ENCODE assay signal across 26 cellular contexts in the genomic region with DNA sequence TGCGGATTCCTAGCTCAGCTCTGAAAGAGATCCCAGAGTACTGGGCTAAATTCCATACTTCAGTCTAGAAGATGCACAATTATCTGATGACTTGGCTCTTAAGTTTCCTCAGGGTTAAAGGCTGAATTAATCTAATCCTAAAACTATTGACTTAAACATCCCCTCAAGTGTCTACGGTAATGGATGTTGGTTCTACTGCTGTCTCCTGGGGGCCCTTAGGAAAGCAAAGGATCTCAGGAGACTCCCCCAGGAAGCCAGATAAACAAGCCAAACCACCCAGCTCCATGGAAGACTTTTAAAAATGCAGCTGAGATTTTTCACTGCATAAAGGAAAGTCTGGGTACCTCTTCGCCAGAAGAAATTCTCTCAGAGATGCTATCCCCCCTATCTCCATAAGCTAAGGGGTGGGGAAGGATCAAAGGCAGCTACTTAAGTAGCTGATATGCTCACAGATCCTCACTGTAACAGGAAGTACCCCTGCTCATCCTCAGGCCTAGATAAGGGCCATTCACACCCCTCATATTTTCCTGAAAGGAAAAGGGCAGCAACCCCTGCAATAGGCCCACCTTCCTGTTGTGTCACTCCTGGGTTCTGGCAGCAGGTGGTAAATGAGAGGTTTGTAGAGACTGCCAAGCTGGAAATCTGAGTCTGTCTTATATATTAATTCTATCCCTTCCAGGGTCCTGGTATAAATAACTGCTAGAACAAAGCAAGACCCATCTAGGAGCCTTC. TPM values are rescaled to one million over a fixed set of nuclear protein-coding genes. Genes with fewer than 3 reads are reported as not detected.
DNase-seq lines count a peak whose midpoint lies in the region; ATAC-seq and TF ChIP-seq lines count a peak whose summit lies in the region.
"Had no signal": no experiment of that assay in that cellular context is flagged by ENCODE, and none has a peak within 500 bp of the region (broad histone marks: within the 10 kb centered on the region; RNA-seq: fewer than 3 reads in every experiment).

No MANE protein-coding gene starts in this region.

- H3K27ac Mint-ChIP-seq in activated CD8-positive, alpha-beta memory T cell treated with anti-CD3 and anti-CD28 coated beads, Interleukin-2, amount 10 ng/mL, durations not matched to agents 7 days and 5 days: peak overlapping the region; percentile 43
- peak overlapping the region; percentile 43 for H3K27ac Mint-ChIP-seq in activated naive CD8-positive, alpha-beta T cell treated with anti-CD3 and anti-CD28 coated beads, Interleukin-2, amount 10 ng/mL, durations not matched to agents 7 days and 5 days
- H3K27ac Mint-ChIP-seq: activated CD4-positive, alpha-beta memory T cell treated with anti-CD3 and anti-CD28 coated beads, Interleukin-2, amount 10 ng/mL, durations not matched to agents 7 days and 5 days; natural killer cell treated with Interleukin-12 subunit alpha and Interleukin-12 subunit beta and Interleukin-15 and Interleukin-18, amount 100 ng/mL, for 72 hours; T-helper 2 cell treated with Interferon-gamma antibody and Interleukin-4, amounts not matched to agents 5 μg/mL and 100 μg/mL, for 36 hours had no signal

- H3K4me2 ChIP-seq in Loucy (ENCODE audit: low read depth, low read length, poor library complexity, severe bottlenecking): peak overlapping the region; percentile 26

- H3K36me3 Mint-ChIP-seq in activated CD8-positive, alpha-beta memory T cell treated with anti-CD3 and anti-CD28 coated beads, Interleukin-2, amount 10 ng/mL, durations not matched to agents 7 days and 5 days: no peaks in the 10 kb centered on the region
- H3K36me3 Mint-ChIP-seq in activated naive CD8-positive, alpha-beta T cell treated with anti-CD3 and anti-CD28 coated beads, Interleukin-2, amount 10 ng/mL, durations not matched to agents 7 days and 5 days: no peaks in the 10 kb centered on the region
- H3K36me3 Mint-ChIP-seq: mesothelial cell of epicardium; natural killer cell treated with Interleukin-12 subunit alpha and Interleukin-12 subunit beta and Interleukin-15 and Interleukin-18, amount 100 ng/mL, for 72 hours had no signal

- H3K9me3 Mint-ChIP-seq in activated CD8-positive, alpha-beta memory T cell treated with anti-CD3 and anti-CD28 coated beads, Interleukin-2, amount 10 ng/mL, durations not matched to agents 7 days and 5 days (ENCODE audit: low read depth): no peaks in the 10 kb centered on the region
- no peaks in the 10 kb centered on the region for H3K9me3 Mint-ChIP-seq in activated naive CD8-positive, alpha-beta T cell treated with anti-CD3 and anti-CD28 coated beads, Interleukin-2, amount 10 ng/mL, durations not matched to agents 7 days and 5 days
- H3K9me3 Mint-ChIP-seq: activated CD4-positive, alpha-beta memory T cell treated with anti-CD3 and anti-CD28 coated beads, Interleukin-2, amount 10 ng/mL, durations not matched to agents 7 days and 5 days; mesothelial cell of epicardium; natural killer cell treated with Interleukin-12 subunit alpha and Interleukin-12 subunit beta and Interleukin-15 and Interleukin-18, amount 100 ng/mL, for 72 hours; T-helper 2 cell treated with Interferon-gamma antibody and Interleukin-4, amounts not matched to agents 5 μg/mL and 100 μg/mL, for 36 hours had no signal

- no peak for DNase-seq in activated CD8-positive, alpha-beta memory T cell treated with anti-CD3 and anti-CD28 coated beads, Interleukin-2, amount 10 ng/mL, durations not matched to agents 7 days and 5 days
- DNase-seq in activated CD8-positive, alpha-beta memory T cell treated with anti-CD3 and anti-CD28 coated beads, Interleukin-2, amount 50 U/mL, for 4 hours: no peak
- DNase-seq in activated naive CD8-positive, alpha-beta T cell treated with anti-CD3 and anti-CD28 coated beads, Interleukin-2, amount 10 ng/mL, durations not matched to agents 7 days and 5 days: no peak
- DNase-seq in sigmoid colon (no peak), cerebellar nuclear complex (lab: John Stamatoyannopoulos, UW) (no peak), NCI-H2107 (lab: John Stamatoyannopoulos, UW) (no peak)
- DNase-seq: activated CD4-positive, alpha-beta memory T cell treated with anti-CD3 and anti-CD28 coated beads, Interleukin-2, amount 10 ng/mL, durations not matched to agents 7 days and 5 days; activated naive CD4-positive, alpha-beta T cell treated with Interleukin-2 at 50 U/mL for 16 hours; AML-193; DND-41; NCI-H1105; NCI-H2029 treated with DMSO at 0.1 percent for 48 hours; NCI-H524 treated with DMSO at 0.1 percent for 48 hours; right lobe of liver; stimulated activated CD8-positive, alpha-beta memory T cell treated with anti-CD3 and anti-CD28 coated beads, Interleukin-4, amount 100 ng/mL, for 48 hours had no signal

- TF ChIP-seq POLR2A in sigmoid colon (IDR thresholded peaks at IDR 0.05): no peak

- POLR2A ChIA-PET in activated naive CD8-positive, alpha-beta T cell treated with anti-CD3 and anti-CD28 coated beads, Interleukin-2, amount 10 ng/mL, durations not matched to agents 7 days and 5 days (lab: Charles Lee): interaction anchor here (0.6 to 5.0 kb wide), 6 partner anchors 9 to 783 kb away, joined by 3 to 39 read pairs (median 3); a partner anchor contains a TSS

- no peak for TF ChIP-seq CTCF in Loucy (conservative IDR thresholded peaks at IDR 0.05; ENCODE audit: low read length)
- no peak for TF ChIP-seq CTCF in sigmoid colon (IDR thresholded peaks at IDR 0.05)

- 92 to 93% methylated on average over 3 of the region's 3 CpGs for WGBS in sigmoid colon, 2 donors

- no peak overlapping the region for H3K4me3 Mint-ChIP-seq in activated CD8-positive, alpha-beta memory T cell treated with anti-CD3 and anti-CD28 coated beads, Interleukin-2, amount 10 ng/mL, durations not matched to agents 7 days and 5 days
- no peak overlapping the region for H3K4me3 Mint-ChIP-seq in activated naive CD8-positive, alpha-beta T cell treated with anti-CD3 and anti-CD28 coated beads, Interleukin-2, amount 10 ng/mL, durations not matched to agents 7 days and 5 days
- H3K4me3 Mint-ChIP-seq: activated CD4-positive, alpha-beta memory T cell treated with anti-CD3 and anti-CD28 coated beads, Interleukin-2, amount 10 ng/mL, durations not matched to agents 7 days and 5 days; mesothelial cell of epicardium; natural killer cell treated with Interleukin-12 subunit alpha and Interleukin-12 subunit beta and Interleukin-15 and Interleukin-18, amount 100 ng/mL, for 72 hours; T-helper 2 cell treated with Interferon-gamma antibody and Interleukin-4, amounts not matched to agents 5 μg/mL and 100 μg/mL, for 36 hours had no signal

- TF ChIP-seq EP300 in sigmoid colon (IDR thresholded peaks at IDR 0.05): no peak

- intact Hi-C loops in sigmoid colon (cut with DNase I): no loop called here

- no peak overlapping the region for H3K4me3 ChIP-seq in Loucy (ENCODE audit: low read length, poor library complexity, severe bottlenecking)
- H3K4me3 ChIP-seq in sigmoid colon: no peak overlapping the region
- H3K4me3 ChIP-seq: HAP-1, right lobe of liver had no signal

- H3K27me3 Mint-ChIP-seq in activated CD8-positive, alpha-beta memory T cell treated with anti-CD3 and anti-CD28 coated beads, Interleukin-2, amount 10 ng/mL, durations not matched to agents 7 days and 5 days: no peaks in the 10 kb centered on the region
- H3K27me3 Mint-ChIP-seq in activated naive CD8-positive, alpha-beta T cell treated with anti-CD3 and anti-CD28 coated beads, Interleukin-2, amount 10 ng/mL, durations not matched to agents 7 days and 5 days: no peaks in the 10 kb centered on the region
- H3K27me3 Mint-ChIP-seq: activated CD4-positive, alpha-beta memory T cell treated with anti-CD3 and anti-CD28 coated beads, Interleukin-2, amount 10 ng/mL, durations not matched to agents 7 days and 5 days; natural killer cell treated with Interleukin-12 subunit alpha and Interleukin-12 subunit beta and Interleukin-15 and Interleukin-18, amount 100 ng/mL, for 72 hours had no signal

- H3K9me2 ChIP-seq in Loucy (replicated peaks; ENCODE audit: low read depth, low read length): no peaks in the 10 kb centered on the region

- H2AFZ ChIP-seq in Loucy (ENCODE audit: low read length): no peak overlapping the region

- peak overlapping the region in 3 of 4 donors; percentile 1 to 40 (median 24) for H3K27ac ChIP-seq in sigmoid colon
- H3K27ac ChIP-seq: epithelial cell of prostate, right lobe of liver, RWPE1 had no signal

- peaks cover 35% of the 10 kb centered on the region for H3K4me1 Mint-ChIP-seq in activated CD8-positive, alpha-beta memory T cell treated with anti-CD3 and anti-CD28 coated beads, Interleukin-2, amount 10 ng/mL, durations not matched to agents 7 days and 5 days
- peaks cover 31% of the 10 kb centered on the region for H3K4me1 Mint-ChIP-seq in activated naive CD8-positive, alpha-beta T cell treated with anti-CD3 and anti-CD28 coated beads, Interleukin-2, amount 10 ng/mL, durations not matched to agents 7 days and 5 days

- H3K79me2 ChIP-seq in Loucy (ENCODE audit: insufficient read depth, low read length): peaks cover 5% of the 10 kb centered on the region

- H3K36me3 ChIP-seq in Loucy (ENCODE audit: insufficient read depth, low read length) (no peaks in the 10 kb centered on the region), sigmoid colon (no peaks in the 10 kb centered on the region)
- H3K36me3 ChIP-seq: HAP-1, right lobe of liver had no signal

- no peak for ATAC-seq in activated CD8-positive, alpha-beta memory T cell treated with anti-CD3 and anti-CD28 coated beads, Interleukin-2, amount 10 ng/mL, durations not matched to agents 7 days and 5 days
- no peak for ATAC-seq in activated naive CD8-positive, alpha-beta T cell treated with anti-CD3 and anti-CD28 coated beads, Interleukin-2, amount 10 ng/mL, durations not matched to agents 7 days and 5 days (ENCODE audit: low read depth)
- no peak for ATAC-seq in GM18909 (IDR thresholded peaks at IDR 0.05; ENCODE audit: poor library complexity, unreplicated experiment)
- ATAC-seq: activated CD4-positive, CD25-positive, alpha-beta regulatory T cell treated with anti-CD3 and anti-CD28 coated beads, Interleukin-2, amount 50 U/mL, for 24 hours; left lobe of liver; natural killer cell treated with Interleukin-12 subunit alpha and Interleukin-12 subunit beta and Interleukin-15 and Interleukin-18, amount 100 ng/mL, for 72 hours; right lobe of liver; SK-N-SH treated with all-trans-retinoic acid at 6 μM for 48 hours had no signal

- CTCF ChIA-PET in activated CD8-positive, alpha-beta memory T cell treated with anti-CD3 and anti-CD28 coated beads, Interleukin-2, amount 10 ng/mL, durations not matched to agents 7 days and 5 days (lab: Charles Lee): interaction anchor here (0.6 to 2.4 kb wide), 7 partner anchors 9 to 423 kb away, joined by 3 to 14 read pairs (median 4); a partner anchor contains a TSS

- H3F3A ChIP-seq in Loucy (ENCODE audit: low read depth): peaks cover 2% of the 10 kb centered on the region; the same call in 1 of the 2 replicates

- peak overlapping the region; percentile 9 for H3K9ac ChIP-seq in Loucy (ENCODE audit: low read depth, low read length, poor library complexity, severe bottlenecking)

- H4K20me1 ChIP-seq in Loucy (ENCODE audit: insufficient read depth, low read length, poor library complexity, severe bottlenecking): no peaks in the 10 kb centered on the region

- H3K9me3 ChIP-seq in Loucy (ENCODE audit: insufficient read depth, low read depth, low read length) (no peaks in the 10 kb centered on the region), sigmoid colon (no peaks in the 10 kb centered on the region)
- H3K9me3 ChIP-seq: HAP-1, right lobe of liver had no signal

- H3K27me3 ChIP-seq in Loucy (ENCODE audit: insufficient read depth, low read length, poor library complexity, severe bottlenecking) (no peaks in the 10 kb centered on the region), sigmoid colon (no peaks in the 10 kb centered on the region)
- H3K27me3 ChIP-seq: right lobe of liver had no signal

- peaks cover 45% of the 10 kb centered on the region for H3K4me1 ChIP-seq in Loucy (ENCODE audit: insufficient read depth, low read length, poor library complexity, severe bottlenecking)
- H3K4me1 ChIP-seq in sigmoid colon: peaks cover 0 to 45% (median 29%) of the 10 kb centered on the region in 4 donors
- H3K4me1 ChIP-seq: HAP-1, right lobe of liver had no signal

RNA-seq across cellular contexts. Expression of a gene that starts 9.3 kb away (rescaled TPM):
- 10 to 100 TPM; 27.8 to 28.8 TPM for total RNA-seq in activated CD8-positive, alpha-beta memory T cell treated with anti-CD3 and anti-CD28 coated beads, Interleukin-2, amount 10 ng/mL, durations not matched to agents 7 days and 5 days
- 10 to 100 TPM; 34.3 to 35.5 TPM for total RNA-seq in activated naive CD8-positive, alpha-beta T cell treated with anti-CD3 and anti-CD28 coated beads, Interleukin-2, amount 10 ng/mL, durations not matched to agents 7 days and 5 days
- total RNA-seq in sigmoid colon: 10 to 100 TPM; 28.5 to 38.9 (median 31.5) TPM
- polyA plus RNA-seq in sigmoid colon: 10 to 100 TPM; 21.6 to 32.1 (median 25.9) TPM

RNA-seq across cellular contexts. Expression of a gene that starts 36.9 kb away (rescaled TPM):
- 10 to 100 TPM; 36.0 to 42.7 TPM for total RNA-seq in activated CD8-positive, alpha-beta memory T cell treated with anti-CD3 and anti-CD28 coated beads, Interleukin-2, amount 10 ng/mL, durations not matched to agents 7 days and 5 days
- total RNA-seq in activated naive CD8-positive, alpha-beta T cell treated with anti-CD3 and anti-CD28 coated beads, Interleukin-2, amount 10 ng/mL, durations not matched to agents 7 days and 5 days: 10 to 100 TPM; 32.2 to 32.4 TPM
- 1 to 10 TPM; 4.4 to 6.4 (median 5.5) TPM for total RNA-seq in sigmoid colon
- 10 to 100 TPM in 2 of 3 donors, 1 to 10 TPM in 1; 7.8 to 11.7 (median 11.6) TPM for polyA plus RNA-seq in sigmoid colon

Comparison
In these comparisons a context has a peak if more than half of its experiments do, and no peak if none do; other contexts are left out.
1. RNA of a gene that starts 36.9 kb away (total RNA-seq): 36.0 to 42.7 TPM in activated CD8-positive, alpha-beta memory T cell treated with anti-CD3 and anti-CD28 coated beads, Interleukin-2, amount 10 ng/mL, durations not matched to agents 7 days and 5 days and 32.2 to 32.4 TPM in activated naive CD8-positive, alpha-beta T cell treated with anti-CD3 and anti-CD28 coated beads, Interleukin-2, amount 10 ng/mL, durations not matched to agents 7 days and 5 days; 4.4 to 6.4 TPM in sigmoid colon; every median in the first group is over 4 times any median in the second.